In genomic region chr11:65095427-65095826, GRCh38 we compare ENCODE assay signal across 1 cellular context.
TF ChIP-seq lines count a peak whose summit lies in the region.

No MANE protein-coding gene starts in this region.

TF ChIP-seq in K562, 482 proteins besides CTCF, POLR2A, EP300 and RAD21:
- peak; percentile 20; the same call in 1 of the 2 replicates for TF ChIP-seq ZNF589 (CRISPR knock-in tag; IDR thresholded peaks at IDR 0.05; ENCODE audit: low read depth)
- TF ChIP-seq LARP7 (IDR thresholded peaks at IDR 0.05) = no peak
